Comparison of ENCODE assay signal across 9 cellular contexts in the genomic region with DNA sequence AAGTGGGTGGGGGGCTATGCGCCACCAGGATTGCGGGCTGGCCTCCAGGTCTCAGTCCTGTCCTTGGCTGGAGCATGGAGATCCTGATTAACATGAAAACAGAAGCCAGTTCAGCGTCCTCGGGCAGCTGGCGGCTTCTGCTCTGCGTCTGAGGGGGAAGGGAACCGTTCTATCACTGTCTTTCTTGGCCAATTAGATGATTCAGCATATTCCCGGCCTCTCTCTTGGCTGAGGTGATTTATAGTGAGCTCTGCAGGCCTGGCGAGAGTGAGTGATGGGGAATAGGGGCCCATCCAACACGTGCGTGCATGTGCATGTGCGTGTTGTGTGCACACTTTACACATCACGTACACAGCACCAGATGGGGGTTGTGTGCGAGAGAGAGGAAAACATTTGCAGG.
DNase-seq lines count a peak whose midpoint lies in the region; ATAC-seq, FAIRE-seq and TF ChIP-seq lines count a peak whose summit lies in the region.
"Had no signal": no experiment of that assay in that cellular context is flagged by ENCODE, and none has a peak within 500 bp of the region (broad histone marks: within the 10 kb centered on the region; RNA-seq: fewer than 3 reads in every experiment).

No MANE protein-coding gene starts in this region.

- FAIRE-seq in astrocyte (lab: Jason Lieb, UNC), result no peak

- H3K4me2 ChIP-seq in astrocyte (ENCODE audit: low read length), result peak overlapping the region; percentile 66

- TF ChIP-seq EP300 in stomach (IDR thresholded peaks at IDR 0.05), result no peak

- H3K9me3 Mint-ChIP-seq in astrocyte (ENCODE audit: unreplicated experiment) (peaks cover 3% of the 10 kb centered on the region), progenitor cell of endocrine pancreas (ENCODE audit: low read depth) (peaks cover 13% of the 10 kb centered on the region)
- H3K9me3 Mint-ChIP-seq: activated B cell treated with CpG ODN at 0.5 μM for 24 hours had no signal

- no peak for TF ChIP-seq POLR2A in stomach (IDR thresholded peaks at IDR 0.05)

- H3K4me3 Mint-ChIP-seq in astrocyte (ENCODE audit: unreplicated experiment) (no peak overlapping the region), progenitor cell of endocrine pancreas (ENCODE audit: low read depth) (no peak overlapping the region)
- H3K4me3 Mint-ChIP-seq: activated B cell treated with CpG ODN at 0.5 μM for 24 hours had no signal

- H3K4me1 Mint-ChIP-seq in astrocyte (ENCODE audit: low read depth, unreplicated experiment) (no peaks in the 10 kb centered on the region), progenitor cell of endocrine pancreas (ENCODE audit: low read depth) (peaks cover 7% of the 10 kb centered on the region)

- no peaks in the 10 kb centered on the region for H3K27me3 Mint-ChIP-seq in astrocyte (ENCODE audit: low read depth, unreplicated experiment)
- H3K27me3 Mint-ChIP-seq in progenitor cell of endocrine pancreas, result no peaks in the 10 kb centered on the region
- H3K27me3 Mint-ChIP-seq: activated B cell treated with CpG ODN at 0.5 μM for 24 hours had no signal

- H4K20me1 ChIP-seq in astrocyte (ENCODE audit: insufficient read depth, low read length), result no peaks in the 10 kb centered on the region

- no peaks in the 10 kb centered on the region for H3K79me2 ChIP-seq in astrocyte (ENCODE audit: insufficient read depth, low read length)

- no peak overlapping the region for H3K9ac ChIP-seq in astrocyte (ENCODE audit: low read length)

- no peak overlapping the region for H3K27ac ChIP-seq in astrocyte (ENCODE audit: low read depth, low read length)
- H3K27ac ChIP-seq in thoracic aorta, result no peak overlapping the region
- no peak overlapping the region for H3K27ac ChIP-seq in stomach

- H2AFZ ChIP-seq in astrocyte (ENCODE audit: low read depth, low read length), result peak overlapping the region; percentile 56

- peak overlapping the region; percentile 47 for H3K27ac Mint-ChIP-seq in astrocyte (ENCODE audit: unreplicated experiment)
- no peak overlapping the region for H3K27ac Mint-ChIP-seq in progenitor cell of endocrine pancreas
- H3K27ac Mint-ChIP-seq: activated B cell treated with CpG ODN at 0.5 μM for 24 hours had no signal

- no peaks in the 10 kb centered on the region for H3K36me3 ChIP-seq in astrocyte (ENCODE audit: insufficient read depth, low read length)
- H3K36me3 ChIP-seq in thoracic aorta, result no peaks in the 10 kb centered on the region
- no peaks in the 10 kb centered on the region for H3K36me3 ChIP-seq in stomach

- DNase-seq in NCI-H1105 treated with DMSO at 0.1 percent for 48 hours (lab: John Stamatoyannopoulos, UW), result peak; percentile 75
- DNase-seq in astrocyte (ENCODE audit: low read depth), result peak; percentile 27
- DNase-seq in iris pigment epithelial cell (ENCODE audit: low read depth), result peak; percentile 39
- no peak for DNase-seq in thoracic aorta (ENCODE audit: low spot score)
- no peak for DNase-seq in COR-L47 (lab: John Stamatoyannopoulos, UW)
- no peak for DNase-seq in progenitor cell of endocrine pancreas (ENCODE audit: low spot score, unreplicated experiment)
- no peak for DNase-seq in stomach
- DNase-seq: activated B cell treated with CpG ODN at 0.5 μM for 24 hours had no signal

- no peak overlapping the region for H3K4me3 ChIP-seq in astrocyte (ENCODE audit: insufficient read depth, low read depth, low read length)
- H3K4me3 ChIP-seq in thoracic aorta, result peak overlapping the region; percentile 23
- H3K4me3 ChIP-seq in stomach, result no peak overlapping the region

- H3K27me3 ChIP-seq in astrocyte (ENCODE audit: insufficient read depth, low read length), result no peaks in the 10 kb centered on the region
- H3K27me3 ChIP-seq in thoracic aorta (replicated peaks; ENCODE audit: insufficient read depth), result no peaks in the 10 kb centered on the region
- no peaks in the 10 kb centered on the region for H3K27me3 ChIP-seq in stomach

- TF ChIP-seq CTCF in astrocyte (IDR thresholded peaks at IDR 0.05; ENCODE audit: insufficient read depth, low read depth, low read length) (no peak), thoracic aorta (IDR thresholded peaks at IDR 0.05) (no peak), progenitor cell of endocrine pancreas (IDR thresholded peaks at IDR 0.05; ENCODE audit: unreplicated experiment) (no peak), stomach (IDR thresholded peaks at IDR 0.05) (no peak)

- WGBS in stomach, 5 donors, result 21 to 55% (median 37%) methylated on average over 13 to 14 of the region's 14 CpGs

- H3K36me3 Mint-ChIP-seq in astrocyte (ENCODE audit: low read depth, unreplicated experiment), result no peaks in the 10 kb centered on the region
- H3K36me3 Mint-ChIP-seq in progenitor cell of endocrine pancreas (ENCODE audit: insufficient read depth), result no peaks in the 10 kb centered on the region

- intact Hi-C loops in stomach (cut with DNase I; ENCODE audit: low total_unique reads), result no loop called here

- H3K4me1 ChIP-seq in astrocyte (ENCODE audit: insufficient read depth, low read length) (peaks cover 8% of the 10 kb centered on the region), thoracic aorta (ENCODE audit: control insufficient read depth in 1 of 2, low read depth in 2 of 2) (peaks cover 0 to 18% of the 10 kb centered on the region in 2 donors), stomach (peaks cover 0 to 14% (median 5%) of the 10 kb centered on the region in 4 donors)

- ATAC-seq in thoracic aorta (ENCODE audit: insufficient number of reproducible peaks, low FRiP score, low read depth), result no peak
- no peak for ATAC-seq in HG02973 (IDR thresholded peaks at IDR 0.05; ENCODE audit: unreplicated experiment)

- H3K9me3 ChIP-seq in astrocyte (ENCODE audit: insufficient read depth, low read depth, low read length) (no peaks in the 10 kb centered on the region), thoracic aorta (no peaks in the 10 kb centered on the region), stomach (peaks cover 0 to 21% (median 5%) of the 10 kb centered on the region in 4 donors)

Comparison
In these comparisons a context has a peak if more than half of its experiments do, and no peak if none do; other contexts are left out.
1. DNase-seq: peak in NCI-H1105 treated with DMSO at 0.1 percent for 48 hours (single experiment), astrocyte (single experiment) and iris pigment epithelial cell (single experiment); none in thoracic aorta (single experiment), COR-L47 (single experiment), progenitor cell of endocrine pancreas (single experiment) and stomach (single experiment).